8 cellular contexts compared by ENCODE assay signal in genomic region chr12:8890313-8891084, GRCh38. TPM values are rescaled to one million over a fixed set of nuclear protein-coding genes. Genes with fewer than 3 reads are reported as not detected.
DNase-seq lines count a peak whose midpoint lies in the region; ATAC-seq and TF ChIP-seq lines count a peak whose summit lies in the region.

No MANE protein-coding gene starts in this region.

- H3K27me3 ChIP-seq in parathyroid adenoma (ENCODE audit: control insufficient read depth, insufficient read depth, low read length) = no peaks in the 10 kb centered on the region
- no peaks in the 10 kb centered on the region for H3K27me3 ChIP-seq in uterus

- peaks cover 2% of the 10 kb centered on the region for H3K27me3 Mint-ChIP-seq in glutamatergic neuron (ENCODE audit: unreplicated experiment)

- H3K4me2 ChIP-seq in parathyroid adenoma (ENCODE audit: low read length) = peak overlapping the region; percentile 95

- intact Hi-C loops in uterus (cut with DNase I; ENCODE audit: low total_unique reads) = loop anchor here (10.0 kb wide), 1 partner anchor 206 kb away; no protein-coding TSS in a partner anchor

- H3K9me3 ChIP-seq in parathyroid adenoma (ENCODE audit: control insufficient read depth, low read length) (no peaks in the 10 kb centered on the region), uterus (no peaks in the 10 kb centered on the region)

- H3K27ac ChIP-seq in parathyroid adenoma = no peak overlapping the region
- peak overlapping the region; percentile 37 to 55 for H3K27ac ChIP-seq in uterus

- H3K36me3 Mint-ChIP-seq in glutamatergic neuron (ENCODE audit: unreplicated experiment) = no peaks in the 10 kb centered on the region

- H3K4me3 ChIP-seq in parathyroid adenoma (ENCODE audit: low read depth, low read length) (peak overlapping the region; percentile 77), uterus (peak overlapping the region; percentile 29 to 43)

- H3K36me3 ChIP-seq in parathyroid adenoma (ENCODE audit: control insufficient read depth, insufficient read depth, low read length) = no peaks in the 10 kb centered on the region
- H3K36me3 ChIP-seq in uterus = no peaks in the 10 kb centered on the region

- peak overlapping the region; percentile 77 for H2AFZ ChIP-seq in parathyroid adenoma

- DNase-seq in DMS 273 (lab: John Stamatoyannopoulos, UW; ENCODE audit: unreplicated experiment) (peak; percentile 61), RPMI7951 (ENCODE audit: low read depth) (peak; percentile 31), glutamatergic neuron (peak; percentile 61), uterus (peak; percentile 35 to 46)
- DNase-seq in activated naive CD4-positive, alpha-beta T cell (lab: John Stamatoyannopoulos, UW) = peak in 3 of 4 experiments; percentile 15 to 47 (median 42)

- peaks cover 3% of the 10 kb centered on the region for H3K9me3 Mint-ChIP-seq in glutamatergic neuron (ENCODE audit: unreplicated experiment)

- peak; percentile 54 for ATAC-seq in HG02642 (IDR thresholded peaks at IDR 0.05; ENCODE audit: poor library complexity, unreplicated experiment)
- ATAC-seq in HG03520 (IDR thresholded peaks at IDR 0.05; ENCODE audit: unreplicated experiment) = no peak

- no peaks in the 10 kb centered on the region for H3K4me1 Mint-ChIP-seq in glutamatergic neuron (ENCODE audit: low read depth, unreplicated experiment)

- no peak overlapping the region for H3K27ac Mint-ChIP-seq in glutamatergic neuron (ENCODE audit: unreplicated experiment)

- H3K9ac ChIP-seq in parathyroid adenoma = no peak overlapping the region

- H3K4me3 Mint-ChIP-seq in glutamatergic neuron (ENCODE audit: unreplicated experiment) = peak overlapping the region; percentile 26

- TF ChIP-seq POLR2A in uterus (IDR thresholded peaks at IDR 0.05) = no peak

- no peaks in the 10 kb centered on the region for H3K79me2 ChIP-seq in parathyroid adenoma

- H3K4me1 ChIP-seq in parathyroid adenoma (no peaks in the 10 kb centered on the region), uterus (no peaks in the 10 kb centered on the region)

- TF ChIP-seq CTCF in glutamatergic neuron (IDR thresholded peaks at IDR 0.05; ENCODE audit: partially characterized antibody, unreplicated experiment) (peak; percentile 97), parathyroid adenoma (IDR thresholded peaks at IDR 0.05) (peak; percentile 96), uterus (IDR thresholded peaks at IDR 0.05) (peak; percentile 70 to 91 (median 80))

RNA-seq across cellular contexts. Expression of gene PHC1, which starts 23.8 kb away (rescaled TPM):
- total RNA-seq in RPMI7951 (2014; rRNA removed; shearing (Covaris generic)) = 10.3 and 12.7 TPM in 2 replicates
- 59.8 TPM for total RNA-seq in glutamatergic neuron (ENCODE audit: unreplicated experiment)
- 10 to 100 TPM; 27.7 to 82.0 (median 53.7) TPM for total RNA-seq in uterus

RNA-seq across cellular contexts. Expression of gene M6PR, which starts 58.9 kb away (rescaled TPM):
- 109 and 189 TPM in 2 replicates for total RNA-seq in RPMI7951 (2014; rRNA removed; shearing (Covaris generic))
- 98.8 TPM for total RNA-seq in glutamatergic neuron (ENCODE audit: unreplicated experiment)
- total RNA-seq in uterus = 100 to 1,000 TPM in 1 of 4 donors, 10 to 100 TPM in 3; 45.9 to 128 (median 75.4) TPM
